8 cellular contexts compared by ENCODE assay signal in genomic region chr13:52968074-52968700, GRCh38.
DNase-seq lines count a peak whose midpoint lies in the region; ATAC-seq and TF ChIP-seq lines count a peak whose summit lies in the region.

No MANE protein-coding gene starts in this region.

- H3K36me3 ChIP-seq in KMS-11 (ENCODE audit: insufficient read depth) (no peaks in the 10 kb centered on the region), thyroid gland (no peaks in the 10 kb centered on the region)

- H3K4me1 Mint-ChIP-seq in activated T-cell treated with anti-CD3 and anti-CD28 coated beads, Interleukin-2, amount 50 U/mL, for 4 hours (ENCODE audit: low read depth) = no peaks in the 10 kb centered on the region

- intact Hi-C loops in thyroid gland (cut with DNase I) = loop anchor here (5.0 kb wide), 2 partner anchors 121 to 184 kb away; partner anchors contain the start of gene PCDH8

- H3K27ac ChIP-seq in KMS-11 = no peak overlapping the region
- H3K27ac ChIP-seq in thyroid gland = no peak overlapping the region

- H4K20me1 ChIP-seq in KMS-11 (ENCODE audit: insufficient read depth) = no peaks in the 10 kb centered on the region

- H3K9ac ChIP-seq in KMS-11 = no peak overlapping the region

- H3K27me3 Mint-ChIP-seq in activated T-cell treated with anti-CD3 and anti-CD28 coated beads, Interleukin-2, amount 50 U/mL, for 4 hours (ENCODE audit: low read depth) = peaks cover 10% of the 10 kb centered on the region

- no peak overlapping the region for H3K4me3 Mint-ChIP-seq in activated T-cell treated with anti-CD3 and anti-CD28 coated beads, Interleukin-2, amount 50 U/mL, for 4 hours

- no peak for TF ChIP-seq POLR2A in thyroid gland (IDR thresholded peaks at IDR 0.05)

- peak; percentile 56 for DNase-seq in EL
- DNase-seq in OCI-M2 (lab: John Stamatoyannopoulos, UW; ENCODE audit: unreplicated experiment) = peak; percentile 3
- DNase-seq in activated T-cell treated with anti-CD3 and anti-CD28 coated beads, Interleukin-2, amount 50 U/mL, for 4 hours = peak; percentile 36
- DNase-seq in fibroblast of the conjunctiva (ENCODE audit: low read depth) = peak; percentile 39
- DNase-seq in nucleus accumbens (lab: John Stamatoyannopoulos, UW) = peak in 47 of 56 donors; percentile 4 to 84 (median 45)
- peak; percentile 89 to 93 for DNase-seq in thyroid gland

- TF ChIP-seq CTCF in KMS-11 (conservative IDR thresholded peaks at IDR 0.05; ENCODE audit: low read depth, low read length) (peak; percentile 82), thyroid gland (IDR thresholded peaks at IDR 0.05) (peak; percentile 85 to 100 (median 94))

- no peaks in the 10 kb centered on the region for H3K79me2 ChIP-seq in KMS-11 (ENCODE audit: insufficient read depth, low read depth)

- H3K4me2 ChIP-seq in KMS-11 = no peak overlapping the region

- no peak overlapping the region for H2AFZ ChIP-seq in KMS-11 (ENCODE audit: low read depth)

- no peaks in the 10 kb centered on the region for H3K9me3 ChIP-seq in thyroid gland

- no peaks in the 10 kb centered on the region for H3K36me3 Mint-ChIP-seq in activated T-cell treated with anti-CD3 and anti-CD28 coated beads, Interleukin-2, amount 50 U/mL, for 4 hours (ENCODE audit: insufficient read depth)

- peaks cover 4% of the 10 kb centered on the region for H3K4me1 ChIP-seq in KMS-11 (ENCODE audit: low read depth, poor library complexity, severe bottlenecking)
- peaks cover 0 to 3% of the 10 kb centered on the region in 2 donors for H3K4me1 ChIP-seq in thyroid gland

- peak; percentile 98 for ATAC-seq in GM21825 (IDR thresholded peaks at IDR 0.05; ENCODE audit: unreplicated experiment)
- peak; percentile 82 to 84 for ATAC-seq in activated T-cell treated with anti-CD3 and anti-CD28 coated beads, Interleukin-2, amount 50 U/mL, for 4 hours

- H3K4me3 ChIP-seq in KMS-11 (IDR thresholded peaks at IDR 0.05; ENCODE audit: insufficient read depth, low read depth, low read length) (no peak overlapping the region), thyroid gland (replicated peaks in 1 of 3) (no peak overlapping the region)

- WGBS in thyroid gland, 2 donors = 23 to 24% methylated on average over 13 of the region's 13 CpGs

- H3K27me3 ChIP-seq in KMS-11 (ENCODE audit: insufficient read depth, low read depth) (no peaks in the 10 kb centered on the region), thyroid gland (no peaks in the 10 kb centered on the region)

- H3K9me3 Mint-ChIP-seq in activated T-cell treated with anti-CD3 and anti-CD28 coated beads, Interleukin-2, amount 50 U/mL, for 4 hours = no peaks in the 10 kb centered on the region

Comparison
In these comparisons a context has a peak if more than half of its experiments do, and no peak if none do; other contexts are left out.
1. DNase-seq: peak in every context shown above with its lines; median percentile 91 in thyroid gland; 56 in EL; 45 in nucleus accumbens; 39 in fibroblast of the conjunctiva; 36 in activated T-cell treated with anti-CD3 and anti-CD28 coated beads, Interleukin-2, amount 50 U/mL, for 4 hours; 3 in OCI-M2.